Comparison of ENCODE assay signal across 13 cellular contexts in the genomic region with DNA sequence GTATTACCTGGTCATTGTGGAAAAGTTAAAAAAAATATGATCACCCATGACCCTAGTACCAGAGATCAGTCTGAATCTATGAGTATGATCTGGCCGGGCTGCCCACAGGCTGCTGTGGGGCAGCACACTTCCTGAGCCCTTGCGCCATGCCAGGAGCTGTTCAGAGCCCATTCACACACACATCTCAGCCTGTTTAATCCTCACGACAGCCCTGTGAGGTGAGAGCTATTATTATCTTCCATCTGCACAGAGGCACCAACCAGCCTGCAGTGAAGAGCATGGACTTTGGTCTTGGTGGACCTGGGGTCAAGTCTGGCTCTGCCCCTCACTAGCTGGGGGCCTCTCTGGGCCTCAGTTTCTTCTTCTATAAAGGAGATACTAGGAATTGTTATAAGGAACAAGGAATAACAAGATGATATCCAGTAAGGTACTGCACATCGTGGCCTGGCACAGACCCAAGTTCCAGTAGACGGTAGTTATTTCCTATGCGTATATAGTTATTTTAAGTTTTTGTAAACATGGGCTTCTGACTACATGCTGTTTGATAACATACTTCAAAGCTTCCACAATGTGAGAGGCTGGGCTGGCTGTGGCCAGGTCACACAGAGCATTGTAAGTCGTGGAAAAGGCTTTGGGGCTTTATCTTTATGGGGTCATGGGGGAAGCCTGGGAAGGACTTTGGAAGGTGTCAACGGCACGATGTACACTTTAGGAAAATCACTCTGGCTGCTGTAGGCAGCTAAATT. TPM values are rescaled to one million over a fixed set of nuclear protein-coding genes. Genes with fewer than 3 reads are reported as not detected.
DNase-seq lines count a peak whose midpoint lies in the region; ATAC-seq, FAIRE-seq and TF ChIP-seq lines count a peak whose summit lies in the region.
"Had no signal": no experiment of that assay in that cellular context is flagged by ENCODE, and none has a peak within 500 bp of the region (broad histone marks: within the 10 kb centered on the region; RNA-seq: fewer than 3 reads in every experiment).

No MANE protein-coding gene starts in this region.

- H3K4me3 ChIP-seq in astrocyte (ENCODE audit: insufficient read depth, low read depth, low read length) (no peak overlapping the region), mucosa of rectum (ENCODE audit: low read length in 2 of 2) (no peak overlapping the region), upper lobe of right lung (no peak overlapping the region)
- H3K4me3 ChIP-seq: adrenal gland, ovary, testis had no signal

- peaks cover 34% of the 10 kb centered on the region for H3K27me3 Mint-ChIP-seq in astrocyte (ENCODE audit: low read depth, unreplicated experiment)
- H3K27me3 Mint-ChIP-seq in T-cell, result peaks cover 30 to 31% of the 10 kb centered on the region in 2 donors

- no peaks in the 10 kb centered on the region for H3K79me2 ChIP-seq in astrocyte (ENCODE audit: insufficient read depth, low read length)

- CTCF ChIA-PET in T-cell (lab: Charles Lee), result interaction anchor here in 1 of 2 donors (0.6 kb wide), 1 partner anchor 375 kb away, joined by 3 read pairs; no protein-coding TSS in a partner anchor

- H3K27me3 ChIP-seq in astrocyte (ENCODE audit: insufficient read depth, low read length), result peaks cover 13% of the 10 kb centered on the region
- H3K27me3 ChIP-seq in mucosa of rectum (ENCODE audit: control insufficient read depth in 2 of 2, insufficient read depth in 2 of 2, low read length in 2 of 2), result peaks cover 0 to 9% of the 10 kb centered on the region in 2 donors
- peaks cover 19% of the 10 kb centered on the region for H3K27me3 ChIP-seq in upper lobe of right lung
- H3K27me3 ChIP-seq: ovary, testis had no signal

- intact Hi-C loops in upper lobe of right lung (cut with DNase I), result no loop called here

- H2AFZ ChIP-seq in astrocyte (ENCODE audit: low read depth, low read length), result peak overlapping the region; percentile 32

- H3K27ac ChIP-seq in astrocyte (ENCODE audit: low read depth, low read length) (peak overlapping the region; percentile 10), mucosa of rectum (ENCODE audit: low read depth in 2 of 2, low read length in 2 of 2) (peak overlapping the region; percentile 7 to 38), upper lobe of right lung (no peak overlapping the region)
- H3K27ac ChIP-seq: adrenal gland, ovary, testis had no signal

- H3K36me3 ChIP-seq in astrocyte (ENCODE audit: insufficient read depth, low read length), result no peaks in the 10 kb centered on the region
- no peaks in the 10 kb centered on the region for H3K36me3 ChIP-seq in mucosa of rectum (ENCODE audit: control insufficient read depth in 2 of 2, insufficient read depth in 2 of 2, low read length in 2 of 2)
- H3K36me3 ChIP-seq in upper lobe of right lung, result no peaks in the 10 kb centered on the region
- H3K36me3 ChIP-seq: adrenal gland, ovary had no signal

- H3K4me1 ChIP-seq in astrocyte (ENCODE audit: insufficient read depth, low read length) (peaks cover 44% of the 10 kb centered on the region), mucosa of rectum (ENCODE audit: control insufficient read depth in 2 of 2, insufficient read depth in 2 of 2, low read length in 2 of 2) (peaks cover 29 to 35% of the 10 kb centered on the region in 2 donors), upper lobe of right lung (peaks cover 23% of the 10 kb centered on the region)

- H3K9me3 ChIP-seq in astrocyte (ENCODE audit: insufficient read depth, low read depth, low read length) (no peaks in the 10 kb centered on the region), mucosa of rectum (ENCODE audit: control insufficient read depth in 2 of 2, low read length in 2 of 2) (no peaks in the 10 kb centered on the region), upper lobe of right lung (no peaks in the 10 kb centered on the region)
- H3K9me3 ChIP-seq: adrenal gland, ovary, testis had no signal

- POLR2A ChIA-PET in T-cell (lab: Charles Lee), result no interaction called here

- DNase-seq in CD1c-positive myeloid dendritic cell (ENCODE audit: extremely low spot score), result peak; percentile 12
- DNase-seq in HT-29 (ENCODE audit: low spot score), result peak; percentile 33
- peak; percentile 40 for DNase-seq in astrocyte (ENCODE audit: low read depth)
- DNase-seq in upper lobe of right lung, result no peak
- DNase-seq in T-cell, result no peak
- DNase-seq: adrenal gland, islet precursor cell, ovary, testis had no signal

- no peaks in the 10 kb centered on the region for H3K9me3 Mint-ChIP-seq in astrocyte (ENCODE audit: unreplicated experiment)
- no peaks in the 10 kb centered on the region for H3K9me3 Mint-ChIP-seq in T-cell
- H3K9me3 Mint-ChIP-seq: T-helper 2 cell treated with Interferon-gamma antibody and Interleukin-4, amounts not matched to agents 5 μg/mL and 100 μg/mL, for 36 hours had no signal

- H3K4me3 Mint-ChIP-seq in astrocyte (ENCODE audit: unreplicated experiment), result no peak overlapping the region
- H3K4me3 Mint-ChIP-seq in T-cell, result no peak overlapping the region
- H3K4me3 Mint-ChIP-seq: T-helper 2 cell treated with Interferon-gamma antibody and Interleukin-4, amounts not matched to agents 5 μg/mL and 100 μg/mL, for 36 hours had no signal

- H3K4me2 ChIP-seq in astrocyte (ENCODE audit: low read length), result peak overlapping the region; percentile 60

- H4K20me1 ChIP-seq in astrocyte (ENCODE audit: insufficient read depth, low read length), result peaks cover 3% of the 10 kb centered on the region

- TF ChIP-seq CTCF in astrocyte (IDR thresholded peaks at IDR 0.05; ENCODE audit: insufficient read depth, low read depth, low read length), result no peak
- TF ChIP-seq CTCF in upper lobe of right lung (IDR thresholded peaks at IDR 0.05), result no peak

- H3K27ac Mint-ChIP-seq in astrocyte (ENCODE audit: unreplicated experiment) (peak overlapping the region; percentile 31), T-cell (no peak overlapping the region)
- H3K27ac Mint-ChIP-seq: T-helper 2 cell treated with Interferon-gamma antibody and Interleukin-4, amounts not matched to agents 5 μg/mL and 100 μg/mL, for 36 hours had no signal

- H3K36me3 Mint-ChIP-seq in astrocyte (ENCODE audit: low read depth, unreplicated experiment) (no peaks in the 10 kb centered on the region), T-cell (no peaks in the 10 kb centered on the region)

- H3K4me1 Mint-ChIP-seq in astrocyte (ENCODE audit: low read depth, unreplicated experiment) (peaks cover 8% of the 10 kb centered on the region), T-cell (peaks cover 5 to 19% (median 8%) of the 10 kb centered on the region in 3 donors)

- no peak for FAIRE-seq in astrocyte (lab: Jason Lieb, UNC)

- peak overlapping the region; percentile 52 for H3K9ac ChIP-seq in astrocyte (ENCODE audit: low read length)
- H3K9ac ChIP-seq in mucosa of rectum (ENCODE audit: low read depth in 1 of 2, low read length in 2 of 2), result no peak overlapping the region

- ATAC-seq in HG02759 (IDR thresholded peaks at IDR 0.05; ENCODE audit: unreplicated experiment) (no peak), HG03521 (IDR thresholded peaks at IDR 0.05; ENCODE audit: unreplicated experiment) (no peak), upper lobe of right lung (no peak), T-cell (replicated peaks in 1 of 4) (no peak)

RNA-seq across cellular contexts. Expression of a gene that starts 3.4 kb away (rescaled TPM):
- total RNA-seq in HT-29 (2014; rRNA removed; shearing (Covaris generic)), result 3.4 and 3.8 TPM in 2 replicates
- total RNA-seq in astrocyte (0.43 and 0.48 TPM in 2 replicates), upper lobe of right lung (20.0 TPM), T-cell (under 1 TPM in 3 of 5 donors, not detected in 2; 0.23 to 0.35 (median 0.30) TPM)

Comparison
In these comparisons a context has a peak if more than half of its experiments do, and no peak if none do; other contexts are left out.
1. DNase-seq: peak in CD1c-positive myeloid dendritic cell (single experiment), HT-29 (single experiment) and astrocyte (single experiment); none in upper lobe of right lung (single experiment) and T-cell (0 of 34).